11 cellular contexts compared by ENCODE assay signal in genomic region chr20:52047811-52048302, GRCh38.
DNase-seq lines count a peak whose midpoint lies in the region; ATAC-seq and TF ChIP-seq lines count a peak whose summit lies in the region.
"Had no signal": no experiment of that assay in that cellular context is flagged by ENCODE, and none has a peak within 500 bp of the region (broad histone marks: within the 10 kb centered on the region; RNA-seq: fewer than 3 reads in every experiment).

No MANE protein-coding gene starts in this region.

- no peak for TF ChIP-seq POLR2A in spleen (IDR thresholded peaks at IDR 0.05)

- peak; percentile 48 for ATAC-seq in GM23338
- ATAC-seq: HCT116, left ventricle myocardium superior had no signal

- H3K9me2 ChIP-seq in GM23338 (ENCODE audit: insufficient read depth): no peaks in the 10 kb centered on the region

- H3K9me3 ChIP-seq in spleen (no peaks in the 10 kb centered on the region), ascending aorta (no peaks in the 10 kb centered on the region)
- no peaks in the 10 kb centered on the region for H3K9me3 ChIP-seq in effector memory CD4-positive, alpha-beta T cell (ENCODE audit: control insufficient read depth, low read length)

- H3K36me3 ChIP-seq in GM23338 (ENCODE audit: insufficient read depth) (no peaks in the 10 kb centered on the region), spleen (no peaks in the 10 kb centered on the region), ascending aorta (no peaks in the 10 kb centered on the region)
- H3K36me3 ChIP-seq in effector memory CD4-positive, alpha-beta T cell (ENCODE audit: control insufficient read depth, insufficient read depth, low read length): no peaks in the 10 kb centered on the region

- no peaks in the 10 kb centered on the region for H3K79me2 ChIP-seq in GM23338 (replicated peaks; ENCODE audit: insufficient read depth)

- H3K36me3 Mint-ChIP-seq in GM23338 (ENCODE audit: low read depth): peaks cover 3% of the 10 kb centered on the region; the same call in 2 of the 3 replicates

- peak; percentile 66 for DNase-seq in GM23338 (ENCODE audit: low spot score)
- DNase-seq in activated CD4-positive, alpha-beta T cell treated with anti-CD3 and anti-CD28 coated beads for 4 hours: peak; percentile 3 to 9
- peak; percentile 50 for DNase-seq in ecto neural progenitor cell (ENCODE audit: low spot score)
- peak; percentile 9 to 17 for DNase-seq in stimulated activated CD4-positive, alpha-beta T cell treated with anti-CD3 and anti-CD28 coated beads, Interleukin-15, amount 100 ng/mL, for 48 hours (ENCODE audit: low read depth in 2 of 2)
- DNase-seq in spleen: no peak
- DNase-seq in effector memory CD4-positive, alpha-beta T cell: no peak
- no peak for DNase-seq in ascending aorta (ENCODE audit: low spot score in 2 of 2)
- DNase-seq in ACHN: no peak
- DNase-seq: left ventricle myocardium superior, MV-4-11 had no signal

- peak overlapping the region; percentile 67 for H3K4me2 ChIP-seq in GM23338

- TF ChIP-seq CTCF in GM23338 (conservative IDR thresholded peaks at IDR 0.05; ENCODE audit: low read depth in 2 of 2) (no peak), spleen (IDR thresholded peaks at IDR 0.05 in 8 of 11, conservative IDR thresholded peaks at IDR 0.05 in 3 of 11) (no peak), ascending aorta (IDR thresholded peaks at IDR 0.05) (no peak)

- peak overlapping the region; percentile 40 for H3K4me3 ChIP-seq in GM23338
- H3K4me3 ChIP-seq in spleen: no peak overlapping the region
- H3K4me3 ChIP-seq in effector memory CD4-positive, alpha-beta T cell (ENCODE audit: insufficient read depth, low read depth, low read length, poor library complexity, severe bottlenecking): no peak overlapping the region
- no peak overlapping the region for H3K4me3 ChIP-seq in ascending aorta

- H3K27me3 ChIP-seq in GM23338 (ENCODE audit: insufficient read depth) (no peaks in the 10 kb centered on the region), spleen (replicated peaks in 1 of 7) (no peaks in the 10 kb centered on the region), ascending aorta (no peaks in the 10 kb centered on the region)
- no peaks in the 10 kb centered on the region for H3K27me3 ChIP-seq in effector memory CD4-positive, alpha-beta T cell (replicated peaks; ENCODE audit: control insufficient read depth, insufficient read depth, low read length, poor library complexity, severe bottlenecking)

- H3K9me3 Mint-ChIP-seq in GM23338: no peaks in the 10 kb centered on the region

- no peaks in the 10 kb centered on the region for H3F3A ChIP-seq in GM23338 (replicated peaks; ENCODE audit: low read depth)

- H3K27ac ChIP-seq in GM23338 (ENCODE audit: low read depth) (peak overlapping the region; percentile 96), spleen (no peak overlapping the region), ascending aorta (no peak overlapping the region)
- no peak overlapping the region for H3K27ac ChIP-seq in effector memory CD4-positive, alpha-beta T cell (ENCODE audit: insufficient read depth, low read length, poor library complexity, severe bottlenecking)

- peak overlapping the region; percentile 65 for H3K4me3 Mint-ChIP-seq in GM23338

- in situ Hi-C loops in ACHN (cut with HindIII; ENCODE audit: low pct_ligation_motif_present, low pct_unique_long_range_greater_than_20kb, low sequenced_read_pairs): no loop called here

- H3K4me1 Mint-ChIP-seq in GM23338: peaks cover 37% of the 10 kb centered on the region

- peaks cover 29% of the 10 kb centered on the region for H3K4me1 ChIP-seq in GM23338 (ENCODE audit: insufficient read depth)
- H3K4me1 ChIP-seq in spleen: peaks cover 0 to 11% (median 0%) of the 10 kb centered on the region in 6 donors
- H3K4me1 ChIP-seq in effector memory CD4-positive, alpha-beta T cell (ENCODE audit: control insufficient read depth, insufficient read depth, low read length, poor library complexity, severe bottlenecking): no peaks in the 10 kb centered on the region
- no peaks in the 10 kb centered on the region for H3K4me1 ChIP-seq in ascending aorta

- intact Hi-C loops in spleen (cut with DNase I; ENCODE audit: low total_unique reads): no loop called here
- intact Hi-C loops in ascending aorta (cut with DNase I): no loop called here

- WGBS in spleen, 5 donors: 15 to 22% (median 15%) methylated on average over 14 of the region's 14 CpGs

- H3K27ac Mint-ChIP-seq in GM23338: peak overlapping the region; percentile 97

- no peaks in the 10 kb centered on the region for H4K20me1 ChIP-seq in GM23338 (replicated peaks; ENCODE audit: insufficient read depth)

- peaks cover 10% of the 10 kb centered on the region for H3K27me3 Mint-ChIP-seq in GM23338 (ENCODE audit: insufficient read depth, low read depth, poor library complexity)

- H2AFZ ChIP-seq in GM23338: no peak overlapping the region

TF ChIP-seq in GM23338, 12 proteins besides CTCF, POLR2A, EP300 and RAD21:
- peak; percentile 65; the same call in 1 of the 2 replicates for TF ChIP-seq NANOG (IDR thresholded peaks at IDR 0.05; ENCODE audit: borderline replicate concordance)
- no peak for TF ChIP-seq ETS1 (IDR thresholded peaks at IDR 0.05)

Comparison
In these comparisons a context has a peak if more than half of its experiments do, and no peak if none do; other contexts are left out.
1. DNase-seq: peak in GM23338 (single experiment), activated CD4-positive, alpha-beta T cell treated with anti-CD3 and anti-CD28 coated beads for 4 hours (2 of 2), ecto neural progenitor cell (single experiment) and stimulated activated CD4-positive, alpha-beta T cell treated with anti-CD3 and anti-CD28 coated beads, Interleukin-15, amount 100 ng/mL, for 48 hours (2 of 2); none in spleen (single experiment), effector memory CD4-positive, alpha-beta T cell (0 of 3), ascending aorta (0 of 2) and ACHN (single experiment).